ENCODE assay signal across 2 cellular contexts in genomic region chr14:69779088-69779487, GRCh38.
TF ChIP-seq lines count a peak whose summit lies in the region.

No MANE protein-coding gene starts in this region.

TF ChIP-seq in A549, 52 proteins besides CTCF, POLR2A, EP300 and RAD21:
- TF ChIP-seq NR3C1 (IDR thresholded peaks at IDR 0.05) (no peak), CEBPB (IDR thresholded peaks at IDR 0.05) (no peak), USF2 (IDR thresholded peaks at IDR 0.05) (no peak), ESRRA (IDR thresholded peaks at IDR 0.05; ENCODE audit: borderline replicate concordance, low read length) (no peak), ZNF302 (CRISPR knock-in tag; IDR thresholded peaks at IDR 0.05) (no peak), ZSCAN20 (CRISPR knock-in tag; IDR thresholded peaks at IDR 0.05) (no peak), POLR2AphosphoS2 (conservative IDR thresholded peaks at IDR 0.05; ENCODE audit: low read length) (peak; percentile 73; the same call in 1 of the 2 replicates), RCOR1 (IDR thresholded peaks at IDR 0.05; ENCODE audit: low read depth, low read length) (no peak), MYC (IDR thresholded peaks at IDR 0.05; ENCODE audit: borderline replicate concordance, low read length) (no peak), FOSB (CRISPR knock-in tag; IDR thresholded peaks at IDR 0.05) (peak; percentile 3; the same call in 1 of the 2 replicates), FOSL2 (IDR thresholded peaks at IDR 0.05) (no peak), FOSL2 (CRISPR knock-in tag; IDR thresholded peaks at IDR 0.05) (no peak)

TF ChIP-seq in GM12878, 131 proteins besides CTCF, POLR2A, EP300 and RAD21:
- TF ChIP-seq POLR2AphosphoS2 (IDR thresholded peaks at IDR 0.05; ENCODE audit: low read depth, low read length) (peak; percentile 26; the same call in 1 of the 2 replicates), POLR2AphosphoS5 (IDR thresholded peaks at IDR 0.05; ENCODE audit: low read length) (peak; percentile 74), MXI1 (IDR thresholded peaks at IDR 0.05; ENCODE audit: low read depth, low read length) (no peak)
